Comparison of ENCODE assay signal across 26 cellular contexts in genomic region chr6:151441390-151442166, GRCh38. TPM values are rescaled to one million over a fixed set of nuclear protein-coding genes. Genes with fewer than 3 reads are reported as not detected.
A peak's percentile ranks its signal among the peaks of the same experiment; 100 is the strongest.
DNase-seq lines count a peak whose midpoint lies in the region; ATAC-seq, FAIRE-seq and TF ChIP-seq lines count a peak whose summit lies in the region.
"Had no signal": no experiment of that assay in that cellular context is flagged by ENCODE, and none has a peak within 500 bp of the region (broad histone marks: within the 10 kb centered on the region; RNA-seq: fewer than 3 reads in every experiment).

No MANE protein-coding gene starts in this region.

- no peak overlapping the region for H2BK120ac ChIP-seq in mesendoderm (ENCODE audit: low read depth, low read length)

- no peak for TF ChIP-seq CTCF in GM12878 (IDR thresholded peaks at IDR 0.05 in 2 of 3, conservative IDR thresholded peaks at IDR 0.05 in 1 of 3; ENCODE audit: control insufficient read depth in 2 of 3, extremely low read depth in 1 of 3, insufficient read depth in 1 of 3, low read depth in 3 of 3, low read length in 3 of 3)

- peaks cover 5% of the 10 kb centered on the region for H3K79me1 ChIP-seq in mesendoderm (ENCODE audit: low read length)

- no peak overlapping the region for H4K8ac ChIP-seq in mesendoderm (ENCODE audit: low read depth, low read length)

- CTCF ChIA-PET in GM12878 (lab: Yijun Ruan, JAX): interaction anchor here (0.5 to 7.1 kb wide), 26 partner anchors 10 to 897 kb away, joined by 3 to 76 read pairs (median 5); partner anchors contain the start of gene RMND1

- 63% methylated on average over 3 of the region's 3 CpGs for WGBS in GM12878 (ENCODE audit: insufficient coverage, insufficient replicate concordance, low lambda C conversion rate, missing lambda C conversion rate)
- WGBS in mesendoderm (ENCODE audit: extremely low coverage, insufficient coverage, low lambda C conversion rate): no CpG with 5 or more reads among the region's 3 CpGs

- no peaks in the 10 kb centered on the region for H3K27me3 ChIP-seq in GM12878 (replicated peaks in 1 of 2; ENCODE audit: control insufficient read depth in 2 of 2, insufficient read depth in 2 of 2, low read length in 1 of 2)
- no peaks in the 10 kb centered on the region for H3K27me3 ChIP-seq in mesendoderm (ENCODE audit: insufficient read depth, low read length, poor library complexity)
- H3K27me3 ChIP-seq: BLaER1, cardiac muscle cell, pancreas had no signal

- H2AK5ac ChIP-seq in mesendoderm (ENCODE audit: low read length): no peak overlapping the region

- ATAC-seq in GM12878 (peak; percentile 54), left colon (no peak), GM21528 (IDR thresholded peaks at IDR 0.05; ENCODE audit: low FRiP score, unreplicated experiment) (no peak), GM21381 (IDR thresholded peaks at IDR 0.05; ENCODE audit: unreplicated experiment) (no peak)
- ATAC-seq: activated CD8-positive, alpha-beta T cell treated with anti-CD3 and anti-CD28 coated beads, Interleukin-2, amount 10 ng/mL, durations not matched to agents 7 days and 5 days; activated naive CD8-positive, alpha-beta T cell treated with anti-CD3 and anti-CD28 coated beads, Interleukin-2, amount 50 U/mL, for 24 hours; left cardiac atrium; pancreas had no signal

- peak overlapping the region; percentile 37 for H3K23ac ChIP-seq in mesendoderm (ENCODE audit: low read length)

- H3K79me2 ChIP-seq in GM12878 (ENCODE audit: control insufficient read depth, insufficient read depth, low read length): peaks cover 28% of the 10 kb centered on the region
- peaks cover 14% of the 10 kb centered on the region for H3K79me2 ChIP-seq in mesendoderm (ENCODE audit: control insufficient read depth, insufficient read depth, low read length)

- H3K27ac ChIP-seq in GM12878 (ENCODE audit: control insufficient read depth, insufficient read depth): peak overlapping the region; percentile 61
- H3K27ac ChIP-seq in mesendoderm (ENCODE audit: low read depth, low read length): no peak overlapping the region
- H3K27ac ChIP-seq: 22Rv1, BLaER1, cardiac muscle cell, pancreas, VCaP had no signal

- H3K36me3 ChIP-seq in GM12878 (ENCODE audit: control insufficient read depth in 2 of 2, insufficient read depth in 2 of 2, low read length in 1 of 2) (peaks cover 0 to 13% of the 10 kb centered on the region in 2 experiments), mesendoderm (ENCODE audit: control insufficient read depth, insufficient read depth, low read length) (no peaks in the 10 kb centered on the region)
- H3K36me3 ChIP-seq: cardiac muscle cell, pancreas had no signal

- H4K5ac ChIP-seq in mesendoderm (ENCODE audit: low read length): no peak overlapping the region

- H3K4me3 ChIP-seq in GM12878: 0 out of 2 replicates have a peak overlapping the region, but pooled peaks have one; percentile 7
- H3K4me3 ChIP-seq in mesendoderm (ENCODE audit: low read length): no peak overlapping the region
- H3K4me3 ChIP-seq: BLaER1, cardiac muscle cell, pancreas, skin epidermis had no signal

- no peak overlapping the region for H2BK5ac ChIP-seq in mesendoderm (ENCODE audit: low read length)

- POLR2A ChIA-PET in GM12878 (lab: Charles Lee): interaction anchor here (1.4 to 2.5 kb wide), 4 partner anchors 10 to 52 kb away, joined by 3 to 18 read pairs (median 6); partner anchors contain the start of gene RMND1

- no TSS peak for BruUV-seq in GM12878 (replicated peaks; lab: Mats Ljungman, UMichigan)

- H2AFZ ChIP-seq in GM12878 (ENCODE audit: control insufficient read depth, low read depth, low read length): no peak overlapping the region; the same call in 1 of the 2 replicates

- H3K18ac ChIP-seq in mesendoderm (ENCODE audit: low read length): no peak overlapping the region

- no peak overlapping the region for H3K56ac ChIP-seq in mesendoderm (ENCODE audit: low read length)

- H2BK15ac ChIP-seq in mesendoderm (replicated peaks; ENCODE audit: low read depth): no peak overlapping the region

- no peak for TF ChIP-seq POLR2A in GM12878 (IDR thresholded peaks at IDR 0.05; ENCODE audit: low read depth, low read length)

- TF ChIP-seq EP300 in GM12878 (IDR thresholded peaks at IDR 0.05; ENCODE audit: borderline replicate concordance in 1 of 2, control insufficient read depth in 1 of 2, low read depth in 2 of 2, low read length in 2 of 2): no peak

- SMC1A ChIA-PET in GM12878 (lab: Charles Lee; ENCODE audit: uncharacterized antibody, unreplicated experiment): interaction anchor here (0.7 to 3.5 kb wide), 18 partner anchors 9 to 855 kb away, joined by 3 to 29 read pairs (median 4); partner anchors contain the start of gene RMND1

- intact Hi-C loops in GM12878 (cut with micrococcal nuclease; ENCODE audit: unreplicated experiment): loop anchor here (5.0 to 10.0 kb wide), 3 partner anchors 36 to 823 kb away; no protein-coding TSS in a partner anchor
- intact Hi-C loops in left colon (cut with DNase I, micrococcal nuclease): no loop called here

- H4K20me1 ChIP-seq in GM12878 (ENCODE audit: control insufficient read depth, insufficient read depth): no peaks in the 10 kb centered on the region

- no peaks in the 10 kb centered on the region for H3K9me3 ChIP-seq in GM12878 (replicated peaks; ENCODE audit: control insufficient read depth, insufficient read depth, low read length)
- H3K9me3 ChIP-seq: BLaER1, pancreas had no signal

- peak overlapping the region; percentile 38; the same call in 1 of the 2 replicates for H3K9ac ChIP-seq in GM12878 (ENCODE audit: control insufficient read depth, insufficient read depth, low read length)
- no peak overlapping the region for H3K9ac ChIP-seq in mesendoderm (ENCODE audit: low read length)

- no peak overlapping the region for H3K4ac ChIP-seq in mesendoderm (ENCODE audit: low read depth, low read length)

- DNase-seq in DMS53 (lab: John Stamatoyannopoulos, UW) (peak; percentile 22), DMS53 treated with DMSO at 0.1 percent for 48 hours (lab: John Stamatoyannopoulos, UW; ENCODE audit: unreplicated experiment) (no peak), GM12878 (ENCODE audit: low read depth, low spot score) (no peak), mesendoderm (no peak), left colon (no peak), inferior parietal cortex (ENCODE audit: extremely low spot score) (no peak)
- DNase-seq: activated CD8-positive, alpha-beta T cell treated with anti-CD3 and anti-CD28 coated beads, Interleukin-2, amount 10 ng/mL, durations not matched to agents 7 days and 5 days; activated naive CD8-positive, alpha-beta T cell treated with anti-CD3 and anti-CD28 coated beads, Interleukin-2, amount 50 U/mL, for 24 hours; DMS79; effector CD4-positive, alpha-beta T cell; left cardiac atrium; NCI-H1048; NCI-H2081; NCI-H524 treated with DMSO at 0.1 percent for 48 hours; pancreas; Right ventricle myocardium superior; stimulated activated CD4-positive, alpha-beta T cell treated with anti-CD3 and anti-CD28 coated beads, Interleukin-4, amount 100 ng/mL, for 1 hour; substantia nigra had no signal

- H3K4me2 ChIP-seq in GM12878 (ENCODE audit: control insufficient read depth, insufficient read depth) (peak overlapping the region; percentile 85; the same call in 1 of the 2 replicates), mesendoderm (ENCODE audit: low read length) (no peak overlapping the region)

- no peak for TF ChIP-seq RAD21 in GM12878 (IDR thresholded peaks at IDR 0.05; ENCODE audit: insufficient read depth, low read depth, low read length)

- in situ Hi-C loops in GM12878 (cut with MboI): loop anchor here (25.0 kb wide), 1 partner anchor 1546 kb away; the partner anchor contains the start of gene FBXO5

- RAD21 ChIA-PET in GM12878 (lab: Charles Lee; ENCODE audit: unreplicated experiment): interaction anchor here (0.7 to 3.3 kb wide), 14 partner anchors 10 to 897 kb away, joined by 3 to 24 read pairs (median 5); partner anchors contain the start of gene RMND1

- H3K4me1 ChIP-seq in GM12878 (ENCODE audit: control insufficient read depth, insufficient read depth, low read length): peaks cover 13% of the 10 kb centered on the region
- no peaks in the 10 kb centered on the region for H3K4me1 ChIP-seq in mesendoderm (ENCODE audit: control insufficient read depth, low read depth, low read length)

- FAIRE-seq in GM12878 (lab: Jason Lieb, UNC): no peak
- FAIRE-seq: pancreas had no signal

RNA-seq across cellular contexts. Expression of gene RMND1, which starts 10.3 kb away (rescaled TPM):
- 46.0 and 46.8 TPM in 2 replicates for total RNA-seq in GM12878 (2013; cell fraction: nucleolus; rRNA removed)
- total RNA-seq in GM12878 (2014; rRNA removed) (18.3 and 23.5 TPM in 2 replicates), GM12878 (2014; rRNA removed; fragmentation: Illumina TruSeq; extraction: Trizol) (30.4 and 34.5 TPM in 2 replicates), GM12878 (2021) (14.2 and 18.3 TPM in 2 replicates), left colon (10 to 100 TPM; 18.6 to 20.5 TPM)
- 11.6 TPM for polyA plus RNA-seq in GM12878 (2011; ENCODE audit: low read depth)
- polyA plus RNA-seq in GM12878 (2011; rRNA removed) (15.9 and 24.3 TPM in 2 replicates), GM12878 (2014; fragmentation: Illumina TruSeq; extraction: Trizol) (26.7 and 29.7 TPM in 2 replicates), GM12878 (2014; fragmentation: Nextera tagmentation; extraction: Ambion mirVana) (10 to 100 TPM; 18.9 to 24.0 TPM), GM12878 (2014; rRNA removed) (18.0 and 18.3 TPM in 2 replicates), GM12878 (2016; fragmentation: Nextera tagmentation; extraction: Ambion mirVana) (10 to 100 TPM; 28.3 to 32.2 TPM)
- 9.4 and 11.0 TPM in 2 replicates for polyA plus RNA-seq in GM12878 (2011; cell fraction: cytosol; rRNA removed)
- polyA plus RNA-seq in GM12878 (2011; cell fraction: nucleus; rRNA removed): 4.7 and 7.2 TPM in 2 replicates
- 17.2 and 21.0 TPM in 2 replicates for polyA plus RNA-seq in GM12878 (2012)
- 15.5 and 20.0 TPM in 2 replicates for polyA minus RNA-seq in GM12878 (2011; rRNA and poly(A)+ RNA removed)
- 7.8 and 9.7 TPM in 2 replicates for polyA minus RNA-seq in GM12878 (2011; cell fraction: cytosol; rRNA and poly(A)+ RNA removed)
- 11.8 and 20.0 TPM in 2 replicates for polyA minus RNA-seq in GM12878 (2011; cell fraction: nucleus; rRNA and poly(A)+ RNA removed)
- 12.2 TPM for polyA plus RNA-seq in mesendoderm (2013, experiment 1 of 2)
- polyA plus RNA-seq in mesendoderm (2013, experiment 2 of 2): 12.4 TPM

RNA-seq across cellular contexts. Expression of gene ZBTB2, which starts 50.2 kb away (rescaled TPM):
- 6.0 and 6.1 TPM in 2 replicates for total RNA-seq in GM12878 (2013; cell fraction: nucleolus; rRNA removed)
- total RNA-seq in GM12878 (2014; rRNA removed) (17.6 and 20.9 TPM in 2 replicates), GM12878 (2014; rRNA removed; fragmentation: Illumina TruSeq; extraction: Trizol) (16.5 and 18.6 TPM in 2 replicates), GM12878 (2021) (14.5 and 14.7 TPM in 2 replicates), left colon (10 to 100 TPM in 1 of 2 donors, 1 to 10 TPM in 1; 9.9 to 10.8 TPM)
- polyA plus RNA-seq in GM12878 (2011; ENCODE audit: low read depth): 10.2 TPM
- polyA plus RNA-seq in GM12878 (2011; rRNA removed) (19.4 and 20.9 TPM in 2 replicates), GM12878 (2014; fragmentation: Illumina TruSeq; extraction: Trizol) (21.9 and 23.5 TPM in 2 replicates), GM12878 (2014; fragmentation: Nextera tagmentation; extraction: Ambion mirVana) (1 to 10 TPM; 4.2 to 5.4 TPM), GM12878 (2014; rRNA removed) (12.7 and 13.3 TPM in 2 replicates), GM12878 (2016; fragmentation: Nextera tagmentation; extraction: Ambion mirVana) (10 to 100 TPM; 14.4 to 15.4 TPM)
- 19.2 and 19.7 TPM in 2 replicates for polyA plus RNA-seq in GM12878 (2011; cell fraction: cytosol; rRNA removed)
- polyA plus RNA-seq in GM12878 (2011; cell fraction: nucleus; rRNA removed): 7.8 and 8.2 TPM in 2 replicates
- 13.6 and 15.6 TPM in 2 replicates for polyA plus RNA-seq in GM12878 (2012)
- 30.5 and 31.1 TPM in 2 replicates for polyA minus RNA-seq in GM12878 (2011; rRNA and poly(A)+ RNA removed)
- 8.3 and 8.9 TPM in 2 replicates for polyA minus RNA-seq in GM12878 (2011; cell fraction: cytosol; rRNA and poly(A)+ RNA removed)
- 2.8 and 6.3 TPM in 2 replicates for polyA minus RNA-seq in GM12878 (2011; cell fraction: nucleus; rRNA and poly(A)+ RNA removed)
- 31.9 TPM for polyA plus RNA-seq in mesendoderm (2013, experiment 1 of 2)
- polyA plus RNA-seq in mesendoderm (2013, experiment 2 of 2): 32.4 TPM

RNA-seq across cellular contexts. Expression of gene CCDC170, which starts 52.2 kb away (rescaled TPM):
- total RNA-seq in GM12878 (2013; cell fraction: nucleolus; rRNA removed): not detected in 2 replicates
- not detected in 2 replicates for total RNA-seq in GM12878 (2014; rRNA removed)
- not detected in 2 replicates for total RNA-seq in GM12878 (2014; rRNA removed; fragmentation: Illumina TruSeq; extraction: Trizol)
- total RNA-seq in GM12878 (2021): 0.11 TPM in 1 of 2 replicates, not detected in the other
- polyA plus RNA-seq in GM12878 (2011; ENCODE audit: low read depth): not detected
- polyA plus RNA-seq in GM12878 (2011; rRNA removed): not detected in 2 replicates
- not detected in 2 replicates for polyA plus RNA-seq in GM12878 (2011; cell fraction: cytosol; rRNA removed)
- polyA plus RNA-seq in GM12878 (2011; cell fraction: nucleus; rRNA removed): not detected in 2 replicates
- not detected in 2 replicates for polyA plus RNA-seq in GM12878 (2012)
- not detected in 2 replicates for polyA plus RNA-seq in GM12878 (2014; fragmentation: Illumina TruSeq; extraction: Trizol)
- polyA plus RNA-seq in GM12878 (2014; fragmentation: Nextera tagmentation; extraction: Ambion mirVana): not detected
- polyA plus RNA-seq in GM12878 (2014; rRNA removed): not detected in 2 replicates
- not detected for polyA plus RNA-seq in GM12878 (2016; fragmentation: Nextera tagmentation; extraction: Ambion mirVana)
- not detected in 2 replicates for polyA minus RNA-seq in GM12878 (2011; rRNA and poly(A)+ RNA removed)
- not detected in 2 replicates for polyA minus RNA-seq in GM12878 (2011; cell fraction: cytosol; rRNA and poly(A)+ RNA removed)
- polyA minus RNA-seq in GM12878 (2011; cell fraction: nucleus; rRNA and poly(A)+ RNA removed): not detected in 2 replicates
- 0.08 TPM for polyA plus RNA-seq in mesendoderm (2013, experiment 1 of 2)
- polyA plus RNA-seq in mesendoderm (2013, experiment 2 of 2): 0.10 TPM
- total RNA-seq in left colon: 1 to 10 TPM in 1 of 2 donors, under 1 TPM in 1; 0.67 to 1.7 TPM
- total RNA-seq: activated CD8-positive, alpha-beta T cell treated with anti-CD3 and anti-CD28 coated beads, Interleukin-2, amount 10 ng/mL, durations not matched to agents 7 days and 5 days; T-helper 1 cell treated with Interleukin-12 subunit alpha and Interleukin-12 subunit beta and Interleukin-4 antibody, amounts not matched to agents 30 ng/mL and 1 ng/mL, for 36 hours had no signal
- polyA plus RNA-seq: cardiac muscle cell had no signal
